Comparison of ENCODE assay signal across 8 cellular contexts in the genomic region with DNA sequence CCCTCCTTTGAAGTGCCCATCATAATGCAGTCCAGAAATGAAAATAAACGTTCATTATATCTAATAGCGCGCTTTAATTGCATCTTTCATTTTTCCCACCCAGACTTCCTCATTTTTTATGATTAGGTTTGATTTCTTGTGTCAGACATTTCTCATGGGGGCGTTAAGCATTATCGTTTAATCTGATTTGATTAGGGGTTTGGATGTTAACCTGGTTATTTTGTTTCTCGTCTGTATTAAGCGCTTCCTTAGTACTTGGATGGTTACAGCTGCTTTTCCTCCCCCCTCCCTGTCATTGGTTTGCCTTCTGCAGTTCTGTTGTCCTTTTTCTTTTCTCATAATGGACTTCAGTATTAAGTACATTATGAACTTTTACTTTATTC. TPM values are rescaled to one million over a fixed set of nuclear protein-coding genes. Genes with fewer than 3 reads are reported as not detected.
DNase-seq lines count a peak whose midpoint lies in the region; ATAC-seq and TF ChIP-seq lines count a peak whose summit lies in the region.

No MANE protein-coding gene starts in this region.

- DNase-seq in NCI-H2107 treated with DMSO at 0.1 percent for 48 hours (lab: John Stamatoyannopoulos, UW; ENCODE audit: unreplicated experiment) (peak; percentile 37), NCI-H2107 (lab: John Stamatoyannopoulos, UW) (no peak), WERI-Rb-1 (no peak), right cardiac atrium (no peak), sciatic nerve (ENCODE audit: low spot score) (no peak)
- no peak for DNase-seq in stimulated activated CD4-positive, alpha-beta T cell treated with anti-CD3 and anti-CD28 coated beads, Interleukin-1b, Interleukin-23, amount 100 ng/mL, for 48 hours

- peak overlapping the region; percentile 96 for H3K4me3 Mint-ChIP-seq in stimulated activated memory B cell treated with anti-CD40 and anti-IgM and Interleukin-4, amounts not matched to agents 10 μg/mL and 1 μg/mL and 100 μg/mL, for 72 hours

- peaks cover 2% of the 10 kb centered on the region for H3K4me1 ChIP-seq in right cardiac atrium (ENCODE audit: control insufficient read depth, insufficient read depth, low read length)

- H3K9me3 Mint-ChIP-seq in stimulated activated memory B cell treated with anti-CD40 and anti-IgM and Interleukin-4, amounts not matched to agents 10 μg/mL and 1 μg/mL and 100 μg/mL, for 72 hours: no peaks in the 10 kb centered on the region

- H3K9me3 ChIP-seq in WERI-Rb-1 (ENCODE audit: severe bottlenecking) (no peaks in the 10 kb centered on the region), right cardiac atrium (ENCODE audit: control insufficient read depth, low read length) (no peaks in the 10 kb centered on the region)

- peaks cover 40% of the 10 kb centered on the region for H3K36me3 Mint-ChIP-seq in stimulated activated memory B cell treated with anti-CD40 and anti-IgM and Interleukin-4, amounts not matched to agents 10 μg/mL and 1 μg/mL and 100 μg/mL, for 72 hours

- WGBS in right cardiac atrium: under 1% methylated on average over 7 of the region's 7 CpGs

- no peak for TF ChIP-seq CTCF in WERI-Rb-1 (IDR thresholded peaks at IDR 0.05; ENCODE audit: low read depth, low read length)

- ATAC-seq in right cardiac atrium: no peak
- no peak for ATAC-seq in stimulated activated memory B cell treated with anti-CD40 and anti-IgM and Interleukin-4, amounts not matched to agents 10 μg/mL and 1 μg/mL and 100 μg/mL, for 72 hours
- ATAC-seq in GM19035 (IDR thresholded peaks at IDR 0.05; ENCODE audit: unreplicated experiment): no peak
- no peak for ATAC-seq in sciatic nerve

- peaks cover 62% of the 10 kb centered on the region for H3K36me3 ChIP-seq in WERI-Rb-1

- H3K4me3 ChIP-seq in WERI-Rb-1 (ENCODE audit: low read depth, low read length) (peak overlapping the region; percentile 97), right cardiac atrium (ENCODE audit: low read length) (peak overlapping the region; percentile 85)

- H3K27me3 ChIP-seq in WERI-Rb-1 (ENCODE audit: insufficient read depth, low read depth, severe bottlenecking) (no peaks in the 10 kb centered on the region), right cardiac atrium (ENCODE audit: control insufficient read depth, insufficient read depth) (no peaks in the 10 kb centered on the region)

- H3K27ac Mint-ChIP-seq in stimulated activated memory B cell treated with anti-CD40 and anti-IgM and Interleukin-4, amounts not matched to agents 10 μg/mL and 1 μg/mL and 100 μg/mL, for 72 hours: peak overlapping the region; percentile 98

- intact Hi-C loops in right cardiac atrium (cut with DNase I) (no loop called here), sciatic nerve (cut with DNase I) (no loop called here)

- peaks cover 44% of the 10 kb centered on the region for H3K4me1 Mint-ChIP-seq in stimulated activated memory B cell treated with anti-CD40 and anti-IgM and Interleukin-4, amounts not matched to agents 10 μg/mL and 1 μg/mL and 100 μg/mL, for 72 hours

- H3K27ac ChIP-seq in WERI-Rb-1: peak overlapping the region; percentile 100
- H3K27ac ChIP-seq in right cardiac atrium (ENCODE audit: low read length): peak overlapping the region; percentile 97

- no peaks in the 10 kb centered on the region for H3K27me3 Mint-ChIP-seq in stimulated activated memory B cell treated with anti-CD40 and anti-IgM and Interleukin-4, amounts not matched to agents 10 μg/mL and 1 μg/mL and 100 μg/mL, for 72 hours

RNA-seq across cellular contexts. Expression of gene MFSD11, which starts 0.5 kb away (rescaled TPM):
- total RNA-seq in right cardiac atrium (10 to 100 TPM; 23.6 to 40.2 (median 31.5) TPM), sciatic nerve (30.3 TPM)
- 16.2 TPM for polyA plus RNA-seq in right cardiac atrium

RNA-seq across cellular contexts. Expression of gene SRSF2, which starts 1.3 kb away (rescaled TPM):
- 100 to 1,000 TPM in 1 of 4 donors, 10 to 100 TPM in 3; 79.0 to 113 (median 91.3) TPM for total RNA-seq in right cardiac atrium
- polyA plus RNA-seq in right cardiac atrium: 82.5 TPM
- 154 TPM for total RNA-seq in sciatic nerve

RNA-seq across cellular contexts. Expression of gene METTL23, which starts 11.8 kb away (rescaled TPM):
- total RNA-seq in right cardiac atrium (10 to 100 TPM; 24.1 to 28.5 (median 25.6) TPM), sciatic nerve (29.1 TPM)
- 32.5 TPM for polyA plus RNA-seq in right cardiac atrium

RNA-seq across cellular contexts. Expression of gene JMJD6, which starts 12.1 kb away (rescaled TPM):
- total RNA-seq in right cardiac atrium (10 to 100 TPM; 44.7 to 58.8 (median 57.2) TPM), sciatic nerve (37.2 TPM)
- polyA plus RNA-seq in right cardiac atrium: 36.7 TPM

RNA-seq across cellular contexts. Expression of gene MXRA7, which starts 27.7 kb away (rescaled TPM):
- total RNA-seq in right cardiac atrium: 100 to 1,000 TPM; 461 to 558 (median 512) TPM
- 473 TPM for polyA plus RNA-seq in right cardiac atrium
- total RNA-seq in sciatic nerve: 185 TPM
